In genomic region chr3:51538459-51539290, GRCh38 we compare ENCODE assay signal across 1 cellular context.
A peak's percentile ranks its signal among the peaks of the same experiment; 100 is the strongest.
TF ChIP-seq lines count a peak whose summit lies in the region.

TSS of gene RAD54L2 (plus strand) at chr3:51538719. CDS start at chr3:51590421, 51,702 bp downstream.

TF ChIP-seq in HepG2, 621 proteins besides CTCF, POLR2A, EP300 and RAD21 (continued from another document and continues in another):
- TF ChIP-seq MXD1 (CRISPR knock-in tag; IDR thresholded peaks at IDR 0.05) (peak; percentile 72), ZFY (CRISPR knock-in tag; IDR thresholded peaks at IDR 0.05) (peak; percentile 98), ZNF576 (CRISPR knock-in tag; IDR thresholded peaks at IDR 0.05) (no peak; the same call in 1 of the 2 replicates), POLR2AphosphoS2 (IDR thresholded peaks at IDR 0.05; ENCODE audit: low read depth, low read length) (no peak), CHD4 (IDR thresholded peaks at IDR 0.05; ENCODE audit: borderline replicate concordance, low read length) (no peak), RFXAP (CRISPR knock-in tag; IDR thresholded peaks at IDR 0.05; ENCODE audit: borderline replicate concordance) (peak; percentile 92), HMGXB4 (CRISPR knock-in tag; IDR thresholded peaks at IDR 0.05; ENCODE audit: borderline replicate concordance in 1 of 2, low read depth in 1 of 2) (peak; percentile 98 to 99), SP5 (CRISPR knock-in tag; IDR thresholded peaks at IDR 0.05; ENCODE audit: borderline replicate concordance, low read depth) (0 out of 2 replicates have a peak, but pooled peaks have one; percentile 28), ZNF275 (CRISPR knock-in tag; IDR thresholded peaks at IDR 0.05; ENCODE audit: borderline replicate concordance) (peak; percentile 88; the same call in 1 of the 2 replicates), RFX5 (IDR thresholded peaks at IDR 0.05; ENCODE audit: low read depth, low read length) (no peak), ZNF512B (CRISPR knock-in tag; IDR thresholded peaks at IDR 0.05; ENCODE audit: borderline replicate concordance) (peak; percentile 75; the same call in 1 of the 2 replicates), RERE (CRISPR knock-in tag; IDR thresholded peaks at IDR 0.05; ENCODE audit: low read depth) (0 out of 2 replicates have a peak, but pooled peaks have one; percentile 48), SOX5 (CRISPR knock-in tag; IDR thresholded peaks at IDR 0.05; ENCODE audit: borderline replicate concordance) (peak; percentile 58; the same call in 1 of the 2 replicates), TBP (CRISPR knock-in tag; IDR thresholded peaks at IDR 0.05) (0 out of 2 replicates have a peak, but pooled peaks have one; percentile 76), ZBTB38 (CRISPR knock-in tag; IDR thresholded peaks at IDR 0.05) (peak; percentile 93), E2F2 (CRISPR knock-in tag; IDR thresholded peaks at IDR 0.05; ENCODE audit: borderline replicate concordance) (no peak; the same call in 1 of the 2 replicates), ZNF362 (CRISPR knock-in tag; IDR thresholded peaks at IDR 0.05; ENCODE audit: borderline replicate concordance) (peak; percentile 84; the same call in 1 of the 2 replicates), SNAPC2 (CRISPR knock-in tag; IDR thresholded peaks at IDR 0.05) (peak; percentile 29; the same call in 1 of the 2 replicates), ZKSCAN8 (CRISPR knock-in tag; IDR thresholded peaks at IDR 0.05; ENCODE audit: borderline replicate concordance) (peak; percentile 60; the same call in 1 of the 2 replicates), TRIM22 (IDR thresholded peaks at IDR 0.05) (no peak), ZNF652 (CRISPR knock-in tag; IDR thresholded peaks at IDR 0.05; ENCODE audit: borderline replicate concordance, low read depth) (peak; percentile 60; the same call in 1 of the 2 replicates), ZKSCAN5 (CRISPR knock-in tag; IDR thresholded peaks at IDR 0.05) (no peak), RAD51 (IDR thresholded peaks at IDR 0.05; ENCODE audit: borderline replicate concordance) (no peak), THAP8 (CRISPR knock-in tag; IDR thresholded peaks at IDR 0.05; ENCODE audit: borderline replicate concordance) (no peak), FOXC1 (CRISPR knock-in tag; IDR thresholded peaks at IDR 0.05; ENCODE audit: borderline replicate concordance) (peak; percentile 91; the same call in 1 of the 2 replicates), ZNF563 (CRISPR knock-in tag; IDR thresholded peaks at IDR 0.05) (peak; percentile 97), ZNF841 (CRISPR knock-in tag; IDR thresholded peaks at IDR 0.05; ENCODE audit: borderline replicate concordance) (peak; percentile 35; the same call in 1 of the 2 replicates), MXD4 (CRISPR knock-in tag; IDR thresholded peaks at IDR 0.05) (peak; percentile 75), TCF12 (IDR thresholded peaks at IDR 0.05) (no peak), TCF12 (CRISPR knock-in tag; IDR thresholded peaks at IDR 0.05) (peak; percentile 42; the same call in 1 of the 2 replicates), MEIS2 (CRISPR knock-in tag; IDR thresholded peaks at IDR 0.05) (peak; percentile 86; the same call in 1 of the 2 replicates), ZBTB46 (CRISPR knock-in tag; IDR thresholded peaks at IDR 0.05; ENCODE audit: borderline replicate concordance) (no peak), ZNF230 (CRISPR knock-in tag; IDR thresholded peaks at IDR 0.05) (peak; percentile 64; the same call in 1 of the 2 replicates), SP140L (CRISPR knock-in tag; IDR thresholded peaks at IDR 0.05; ENCODE audit: borderline replicate concordance) (peak; percentile 62; the same call in 1 of the 2 replicates), TAF15 (IDR thresholded peaks at IDR 0.05; ENCODE audit: low read depth, low read length, poor library complexity, severe bottlenecking) (peak; percentile 32)
